10 cellular contexts compared by ENCODE assay signal in the genomic region with DNA sequence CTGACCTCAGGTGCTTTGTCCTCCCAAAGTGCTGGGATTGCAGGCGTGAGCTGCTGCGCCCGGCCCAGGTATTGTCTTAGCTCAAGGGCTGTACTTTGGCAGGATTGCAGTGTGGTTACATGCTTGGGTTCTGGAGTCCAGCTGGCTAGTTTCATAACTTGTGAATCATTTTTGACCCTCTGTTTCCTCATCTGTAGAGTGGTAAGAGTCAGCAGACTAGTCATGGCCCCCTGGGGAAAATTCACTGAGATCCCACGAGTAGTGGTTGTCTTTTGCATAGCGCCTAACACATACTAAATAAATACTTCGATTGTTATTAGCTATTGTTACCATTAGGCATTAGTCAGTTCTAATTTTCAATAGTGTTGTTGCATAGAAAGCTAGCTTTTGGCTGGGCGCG. TPM values are rescaled to one million over a fixed set of nuclear protein-coding genes. Genes with fewer than 3 reads are reported as not detected.
DNase-seq lines count a peak whose midpoint lies in the region; ATAC-seq, FAIRE-seq and TF ChIP-seq lines count a peak whose summit lies in the region.
"Had no signal": no experiment of that assay in that cellular context is flagged by ENCODE, and none has a peak within 500 bp of the region (broad histone marks: within the 10 kb centered on the region; RNA-seq: fewer than 3 reads in every experiment).

No MANE protein-coding gene starts in this region.

- no peak for TF ChIP-seq RAD21 in A549 (conservative IDR thresholded peaks at IDR 0.05 in 1 of 2, IDR thresholded peaks at IDR 0.05 in 1 of 2)

- POLR2A ChIA-PET in A549 (lab: Yijun Ruan, JAX), result interaction anchor here (1.4 kb wide), 1 partner anchor 17 kb away, joined by 4 read pairs; no protein-coding TSS in a partner anchor
- POLR2A ChIA-PET in activated CD4-positive, alpha-beta memory T cell treated with anti-CD3 and anti-CD28 coated beads, Interleukin-2, amount 10 ng/mL, durations not matched to agents 7 days and 5 days (lab: Charles Lee), result interaction anchor here (2.4 kb wide), 1 partner anchor 14 kb away, joined by 6 read pairs; a partner anchor contains a TSS

- no peak overlapping the region for H3K27ac Mint-ChIP-seq in activated CD4-positive, alpha-beta memory T cell treated with anti-CD3 and anti-CD28 coated beads, Interleukin-2, amount 10 ng/mL, durations not matched to agents 7 days and 5 days

- TF ChIP-seq CTCF in A549 (IDR thresholded peaks at IDR 0.05), result no peak

- CTCF ChIA-PET in A549 (lab: Yijun Ruan, JAX), result interaction anchor here (0.6 to 27.9 kb wide), 6 partner anchors 8 to 506 kb away, joined by 3 to 947 read pairs (median 138); a partner anchor contains a TSS
- CTCF ChIA-PET in activated CD4-positive, alpha-beta memory T cell treated with anti-CD3 and anti-CD28 coated beads, Interleukin-2, amount 10 ng/mL, durations not matched to agents 7 days and 5 days (lab: Charles Lee), result interaction anchor here (0.6 to 1.8 kb wide), 6 partner anchors 14 to 500 kb away, joined by 3 to 6 read pairs (median 4); a partner anchor contains a TSS

- no peak overlapping the region for H3K4me2 ChIP-seq in A549

- H3K36me3 Mint-ChIP-seq in activated CD4-positive, alpha-beta memory T cell treated with anti-CD3 and anti-CD28 coated beads, Interleukin-2, amount 10 ng/mL, durations not matched to agents 7 days and 5 days (ENCODE audit: low read depth), result peaks cover 33% of the 10 kb centered on the region

- peak in 1 of 2 experiments; percentile 50 for DNase-seq in A549 (ENCODE audit: low read depth in 1 of 2, low spot score in 1 of 2)
- peak; percentile 88 for DNase-seq in M059J (ENCODE audit: low read depth)
- peak; percentile 82 for DNase-seq in fibroblast of gingiva (ENCODE audit: low read depth)
- DNase-seq in stimulated activated CD4-positive, alpha-beta T cell treated with anti-CD3 and anti-CD28 coated beads, Interleukin-2, amount 100 ng/mL, for 24 hours, result no peak
- no peak for DNase-seq in NCI-H345 (lab: John Stamatoyannopoulos, UW)
- no peak for DNase-seq in activated CD4-positive, alpha-beta memory T cell treated with anti-CD3 and anti-CD28 coated beads, Interleukin-2, amount 10 ng/mL, durations not matched to agents 7 days and 5 days
- DNase-seq: erythroblast, NCI-H446 treated with DMSO at 0.1 percent for 48 hours, uterus had no signal

- no peak for TF ChIP-seq POLR2A in A549 (IDR thresholded peaks at IDR 0.05; ENCODE audit: low read length)

- H3K9me3 Mint-ChIP-seq in activated CD4-positive, alpha-beta memory T cell treated with anti-CD3 and anti-CD28 coated beads, Interleukin-2, amount 10 ng/mL, durations not matched to agents 7 days and 5 days, result no peaks in the 10 kb centered on the region
- H3K9me3 Mint-ChIP-seq: activated naive CD4-positive, alpha-beta T cell treated with anti-CD3 and anti-CD28 coated beads, Interleukin-2, amount 50 U/mL, for 72 hours had no signal

- H3K4me1 Mint-ChIP-seq in activated CD4-positive, alpha-beta memory T cell treated with anti-CD3 and anti-CD28 coated beads, Interleukin-2, amount 10 ng/mL, durations not matched to agents 7 days and 5 days, result no peaks in the 10 kb centered on the region

- FAIRE-seq in A549 (lab: Jason Lieb, UNC), result no peak

- no peak overlapping the region for H3K4me3 ChIP-seq in A549
- H3K4me3 ChIP-seq: uterus had no signal

- no peaks in the 10 kb centered on the region for H3K27me3 Mint-ChIP-seq in activated CD4-positive, alpha-beta memory T cell treated with anti-CD3 and anti-CD28 coated beads, Interleukin-2, amount 10 ng/mL, durations not matched to agents 7 days and 5 days

- ATAC-seq in A549, result peak; percentile 64 to 69; a peak in 4 of 6 replicates

- peaks cover 14% of the 10 kb centered on the region; the same call in 2 of the 3 replicates for H3K4me1 ChIP-seq in A549
- H3K4me1 ChIP-seq: uterus had no signal

- no peaks in the 10 kb centered on the region for H3K9me3 ChIP-seq in A549
- H3K9me3 ChIP-seq: uterus had no signal

- peak overlapping the region in 1 of 2 experiments; percentile 73; a peak in 2 of 6 replicates for H3K27ac ChIP-seq in A549
- H3K27ac ChIP-seq: uterus had no signal

- WGBS in A549 (ENCODE audit: missing lambda C conversion rate), result 76% methylated on average over 8 of the region's 8 CpGs

- TF ChIP-seq EP300 in A549 (IDR thresholded peaks at IDR 0.05), result peak in 1 of 2 experiments; percentile 32; a peak in 1 of 5 replicates

- no peak overlapping the region for H3K4me3 Mint-ChIP-seq in activated CD4-positive, alpha-beta memory T cell treated with anti-CD3 and anti-CD28 coated beads, Interleukin-2, amount 10 ng/mL, durations not matched to agents 7 days and 5 days

TF ChIP-seq in A549, 52 proteins besides CTCF, POLR2A, EP300 and RAD21:
- peak in 1 of 2 experiments; percentile 34; a peak in 1 of 4 replicates for TF ChIP-seq CEBPB (IDR thresholded peaks at IDR 0.05)
- 0 out of 2 replicates have a peak, but pooled peaks have one; percentile 20 for TF ChIP-seq FOSL2 (IDR thresholded peaks at IDR 0.05)
- peak; percentile 69 for TF ChIP-seq FOSL2 (CRISPR knock-in tag; IDR thresholded peaks at IDR 0.05)
- peak in 1 of 2 experiments; percentile 18; a peak in 1 of 5 replicates for TF ChIP-seq JUN (IDR thresholded peaks at IDR 0.05)
- TF ChIP-seq, protein P1, sequence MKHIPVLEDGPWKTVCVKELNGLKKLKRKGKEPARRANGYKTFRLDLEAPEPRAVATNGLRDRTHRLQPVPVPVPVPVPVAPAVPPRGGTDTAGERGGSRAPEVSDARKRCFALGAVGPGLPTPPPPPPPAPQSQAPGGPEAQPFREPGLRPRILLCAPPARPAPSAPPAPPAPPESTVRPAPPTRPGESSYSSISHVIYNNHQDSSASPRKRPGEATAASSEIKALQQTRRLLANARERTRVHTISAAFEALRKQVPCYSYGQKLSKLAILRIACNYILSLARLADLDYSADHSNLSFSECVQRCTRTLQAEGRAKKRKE (CRISPR knock-in tag; IDR thresholded peaks at IDR 0.05; ENCODE audit: low read depth), result no peak
TF ChIP-seq in A549: peak in this region for 3.

RNA-seq across cellular contexts. Expression of a gene that starts 14.3 kb away (rescaled TPM):
- polyA plus RNA-seq in A549 (2011; rRNA removed), result 140 and 149 TPM in 2 replicates
- polyA plus RNA-seq in A549 (2012; cell fraction: cytosol; rRNA removed), result 95.3 and 125 TPM in 2 replicates
- 109 and 124 TPM in 2 replicates for polyA plus RNA-seq in A549 (2012; cell fraction: nucleus; rRNA removed)
- polyA plus RNA-seq in A549 (2017; fragmentation: RNase III; extraction: RNeasy Plus Mini Kit Qiagen cat#74134 plus additional on column Dnase treatment), result 140 to 167 TPM (median 161 TPM) in 3 replicates
- 150 and 168 TPM in 2 replicates for polyA minus RNA-seq in A549 (2011; rRNA and poly(A)+ RNA removed)
- total RNA-seq in M059J (2014; rRNA removed; shearing (Covaris generic)), result 106 and 152 TPM in 2 replicates
- total RNA-seq in activated CD4-positive, alpha-beta memory T cell treated with anti-CD3 and anti-CD28 coated beads, Interleukin-2, amount 10 ng/mL, durations not matched to agents 7 days and 5 days, result 10 to 100 TPM; 88.3 to 97.7 TPM

RNA-seq across cellular contexts. Expression of a gene that starts 14.9 kb away (rescaled TPM):
- polyA plus RNA-seq in A549 (2011; rRNA removed) (20.5 and 20.8 TPM in 2 replicates), A549 (2017; fragmentation: RNase III; extraction: RNeasy Plus Mini Kit Qiagen cat#74134 plus additional on column Dnase treatment) (22.7 to 26.2 TPM (median 26.0 TPM) in 3 replicates)
- 25.2 and 33.6 TPM in 2 replicates for polyA plus RNA-seq in A549 (2012; cell fraction: cytosol; rRNA removed)
- polyA plus RNA-seq in A549 (2012; cell fraction: nucleus; rRNA removed), result 37.5 and 53.0 TPM in 2 replicates
- polyA minus RNA-seq in A549 (2011; rRNA and poly(A)+ RNA removed), result 26.6 and 34.0 TPM in 2 replicates
- 39.3 and 46.0 TPM in 2 replicates for total RNA-seq in M059J (2014; rRNA removed; shearing (Covaris generic))
- 10 to 100 TPM; 17.3 to 18.2 TPM for total RNA-seq in activated CD4-positive, alpha-beta memory T cell treated with anti-CD3 and anti-CD28 coated beads, Interleukin-2, amount 10 ng/mL, durations not matched to agents 7 days and 5 days

RNA-seq across cellular contexts. Expression of a gene that starts 44.6 kb away (rescaled TPM):
- polyA plus RNA-seq in A549 (2011; rRNA removed), result 25.6 and 31.4 TPM in 2 replicates
- 37.1 and 43.6 TPM in 2 replicates for polyA plus RNA-seq in A549 (2012; cell fraction: cytosol; rRNA removed)
- 48.5 and 52.7 TPM in 2 replicates for polyA plus RNA-seq in A549 (2012; cell fraction: nucleus; rRNA removed)
- 21.8 to 23.5 TPM (median 22.2 TPM) in 3 replicates for polyA plus RNA-seq in A549 (2017; fragmentation: RNase III; extraction: RNeasy Plus Mini Kit Qiagen cat#74134 plus additional on column Dnase treatment)
- 21.0 and 23.0 TPM in 2 replicates for polyA minus RNA-seq in A549 (2011; rRNA and poly(A)+ RNA removed)
- total RNA-seq in M059J (2014; rRNA removed; shearing (Covaris generic)), result 25.7 and 32.4 TPM in 2 replicates
- 10 to 100 TPM; 12.9 to 16.3 TPM for total RNA-seq in activated CD4-positive, alpha-beta memory T cell treated with anti-CD3 and anti-CD28 coated beads, Interleukin-2, amount 10 ng/mL, durations not matched to agents 7 days and 5 days

RNA-seq across cellular contexts. Expression of a gene that starts 52.6 kb away (rescaled TPM):
- 16.8 and 25.1 TPM in 2 replicates for polyA plus RNA-seq in A549 (2011; rRNA removed)
- 51.4 and 90.0 TPM in 2 replicates for polyA plus RNA-seq in A549 (2012; cell fraction: cytosol; rRNA removed)
- polyA plus RNA-seq in A549 (2012; cell fraction: nucleus; rRNA removed), result 63.3 and 123 TPM in 2 replicates
- polyA plus RNA-seq in A549 (2017; fragmentation: RNase III; extraction: RNeasy Plus Mini Kit Qiagen cat#74134 plus additional on column Dnase treatment), result 47.9 to 67.5 TPM (median 54.9 TPM) in 3 replicates
- 18.1 and 21.3 TPM in 2 replicates for polyA minus RNA-seq in A549 (2011; rRNA and poly(A)+ RNA removed)
- total RNA-seq in M059J (2014; rRNA removed; shearing (Covaris generic)), result 43.1 and 75.3 TPM in 2 replicates
- 1 to 10 TPM; 2.4 to 3.0 TPM for total RNA-seq in activated CD4-positive, alpha-beta memory T cell treated with anti-CD3 and anti-CD28 coated beads, Interleukin-2, amount 10 ng/mL, durations not matched to agents 7 days and 5 days

Comparison
In these comparisons a context has a peak if more than half of its experiments do, and no peak if none do; other contexts are left out.
1. DNase-seq: peak in M059J (single experiment) and fibroblast of gingiva (single experiment); none in stimulated activated CD4-positive, alpha-beta T cell treated with anti-CD3 and anti-CD28 coated beads, Interleukin-2, amount 100 ng/mL, for 24 hours (0 of 2), NCI-H345 (single experiment) and activated CD4-positive, alpha-beta memory T cell treated with anti-CD3 and anti-CD28 coated beads, Interleukin-2, amount 10 ng/mL, durations not matched to agents 7 days and 5 days (single experiment).